ENCODE assay signal across 19 cellular contexts in genomic region chr9:84500859-84501258, GRCh38.
"Had no signal": no experiment of that assay in that cellular context is flagged by ENCODE, and none has a peak within 500 bp of the region (broad histone marks: within the 10 kb centered on the region; RNA-seq: fewer than 3 reads in every experiment).

No MANE protein-coding gene starts in this region.

- H3K9me3 ChIP-seq: SJSA1 had no signal

- H3K4me3 ChIP-seq: SJSA1, SK-N-MC had no signal

- ATAC-seq: Panc1, PC-3 had no signal

- H3K36me3 ChIP-seq: SJSA1 had no signal

- DNase-seq: KBM-7, NCI-H1048, NCI-H1105, NCI-H1417, NCI-H1436 treated with DMSO at 0.1 percent for 48 hours, NCI-H1694, NCI-H187 treated with DMSO at 0.1 percent for 48 hours, NCI-H2029 treated with DMSO at 0.1 percent for 48 hours, NCI-H2171 treated with DMSO at 0.1 percent for 48 hours, NCI-H345, NCI-H446 treated with DMSO at 0.1 percent for 48 hours, NCI-H510A treated with DMSO at 0.1 percent for 48 hours, NCI-H82, PC-3, SIG-M5 had no signal

- H3K27me3 ChIP-seq: SJSA1 had no signal

- H3K4me1 ChIP-seq: SJSA1 had no signal

- H3K27ac ChIP-seq: RWPE1, SJSA1, SK-N-MC had no signal
